In the genomic region with DNA sequence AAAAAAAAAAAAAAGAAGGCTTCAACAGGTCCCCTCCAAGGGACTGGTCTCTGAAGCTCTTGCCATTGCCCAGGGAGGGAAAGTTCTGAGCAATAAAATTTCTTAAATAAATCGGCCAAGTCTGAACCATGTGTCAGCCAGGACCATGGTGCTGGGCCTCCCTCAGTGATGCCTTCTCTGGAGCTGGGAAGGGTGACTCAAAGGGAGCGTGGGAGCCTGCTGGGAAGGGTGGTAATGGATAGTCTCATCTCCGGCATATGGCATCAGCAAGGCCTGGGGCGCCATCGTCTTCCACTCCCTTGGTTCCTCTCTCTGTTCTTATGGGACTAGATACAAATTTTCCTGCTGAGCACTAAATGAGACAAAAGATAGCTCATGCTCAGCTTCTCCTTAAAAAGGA, we compare ENCODE assay signal across 12 cellular contexts. TPM values are rescaled to one million over a fixed set of nuclear protein-coding genes. Genes with fewer than 3 reads are reported as not detected.
DNase-seq lines count a peak whose midpoint lies in the region; ATAC-seq and TF ChIP-seq lines count a peak whose summit lies in the region.
"Had no signal": no experiment of that assay in that cellular context is flagged by ENCODE, and none has a peak within 500 bp of the region (broad histone marks: within the 10 kb centered on the region; RNA-seq: fewer than 3 reads in every experiment).

No MANE protein-coding gene starts in this region.

- no peaks in the 10 kb centered on the region for H3K9me2 ChIP-seq in Loucy (replicated peaks; ENCODE audit: low read depth, low read length)

- H2AFZ ChIP-seq in Loucy (ENCODE audit: low read length) (no peak overlapping the region), smooth muscle cell (ENCODE audit: low read depth) (no peak overlapping the region)

- intact Hi-C loops in activated naive CD4-positive, alpha-beta T cell treated with anti-CD3 and anti-CD28 coated beads for 36 hours (cut with micrococcal nuclease), result loop anchor here (10.0 kb wide), 1 partner anchor 218 kb away; no protein-coding TSS in a partner anchor

- H3K79me2 ChIP-seq in Loucy (ENCODE audit: insufficient read depth, low read length) (peaks cover 44% of the 10 kb centered on the region), smooth muscle cell (ENCODE audit: low read depth) (peaks cover 35% of the 10 kb centered on the region)

- H3K27ac ChIP-seq in smooth muscle cell (ENCODE audit: low read depth), result peak overlapping the region; percentile 23
- H3K27ac ChIP-seq: neutrophil, SK-N-MC had no signal

- H3K4me1 Mint-ChIP-seq in activated naive CD4-positive, alpha-beta T cell treated with anti-CD3 and anti-CD28 coated beads for 36 hours (ENCODE audit: low read depth), result peaks cover 31% of the 10 kb centered on the region

- peaks cover 14% of the 10 kb centered on the region for H4K20me1 ChIP-seq in Loucy (ENCODE audit: insufficient read depth, low read length, poor library complexity, severe bottlenecking)
- H4K20me1 ChIP-seq in smooth muscle cell (ENCODE audit: low read depth), result peaks cover 50% of the 10 kb centered on the region

- H3K36me3 Mint-ChIP-seq in activated naive CD4-positive, alpha-beta T cell treated with anti-CD3 and anti-CD28 coated beads for 36 hours (ENCODE audit: low read depth), result peaks cover 7% of the 10 kb centered on the region

- WGBS in smooth muscle cell (ENCODE audit: low lambda C conversion rate), result 80% methylated on average over 5 of the region's 5 CpGs

- H3K4me3 Mint-ChIP-seq in activated naive CD4-positive, alpha-beta T cell treated with anti-CD3 and anti-CD28 coated beads for 36 hours, result peak overlapping the region; percentile 12

- ATAC-seq in GM21390 (IDR thresholded peaks at IDR 0.05; ENCODE audit: unreplicated experiment) (no peak), GM18519 (IDR thresholded peaks at IDR 0.05; ENCODE audit: low FRiP score, unreplicated experiment) (no peak)

- H3K27me3 ChIP-seq in Loucy (ENCODE audit: insufficient read depth, low read length, poor library complexity, severe bottlenecking) (no peaks in the 10 kb centered on the region), smooth muscle cell (ENCODE audit: low read depth) (no peaks in the 10 kb centered on the region)
- H3K27me3 ChIP-seq: neutrophil had no signal

- H3K36me3 ChIP-seq in Loucy (ENCODE audit: insufficient read depth, low read length), result peaks cover 10% of the 10 kb centered on the region; the same call in 1 of the 2 replicates
- H3K36me3 ChIP-seq in smooth muscle cell (ENCODE audit: low read depth), result no peaks in the 10 kb centered on the region

- H3K27me3 Mint-ChIP-seq in activated naive CD4-positive, alpha-beta T cell treated with anti-CD3 and anti-CD28 coated beads for 36 hours (ENCODE audit: low read depth), result no peaks in the 10 kb centered on the region

- DNase-seq in activated naive CD4-positive, alpha-beta T cell treated with anti-CD3 and anti-CD28 coated beads for 36 hours, result no peak
- DNase-seq in activated naive CD4-positive, alpha-beta T cell (lab: John Stamatoyannopoulos, UW), result no peak
- DNase-seq in epidermal melanocyte (ENCODE audit: insufficient read length, low spot score), result peak; percentile 12
- no peak for DNase-seq in smooth muscle cell (lab: John Stamatoyannopoulos, UW; ENCODE audit: unreplicated experiment)
- no peak for DNase-seq in SHP77 (lab: John Stamatoyannopoulos, UW)
- DNase-seq: activated CD4-positive, alpha-beta T cell treated with anti-CD3 and anti-CD28 coated beads for 48 hours; NCI-H2081 treated with DMSO at 0.1 percent for 48 hours had no signal

- peaks cover 21% of the 10 kb centered on the region for H3K4me1 ChIP-seq in Loucy (ENCODE audit: insufficient read depth, low read length, poor library complexity, severe bottlenecking)
- no peaks in the 10 kb centered on the region for H3K4me1 ChIP-seq in smooth muscle cell (ENCODE audit: low read depth)

- TF ChIP-seq CTCF in Loucy (conservative IDR thresholded peaks at IDR 0.05; ENCODE audit: low read length), result no peak
- TF ChIP-seq CTCF in smooth muscle cell (IDR thresholded peaks at IDR 0.05; ENCODE audit: borderline replicate concordance, insufficient read depth, poor library complexity, severe bottlenecking), result no peak

- H3K9me3 Mint-ChIP-seq in activated naive CD4-positive, alpha-beta T cell treated with anti-CD3 and anti-CD28 coated beads for 36 hours, result no peaks in the 10 kb centered on the region

- peak overlapping the region; percentile 94 for H3K4me3 ChIP-seq in Loucy (ENCODE audit: low read length, poor library complexity, severe bottlenecking)
- no peak overlapping the region for H3K4me3 ChIP-seq in smooth muscle cell
- H3K4me3 ChIP-seq: SK-N-MC had no signal

- no peak overlapping the region for H3K27ac Mint-ChIP-seq in activated naive CD4-positive, alpha-beta T cell treated with anti-CD3 and anti-CD28 coated beads for 36 hours

- no peaks in the 10 kb centered on the region for H3K9me3 ChIP-seq in Loucy (ENCODE audit: insufficient read depth, low read depth, low read length)
- H3K9me3 ChIP-seq in smooth muscle cell (replicated peaks; ENCODE audit: low read depth), result no peaks in the 10 kb centered on the region
- H3K9me3 ChIP-seq: neutrophil had no signal

- CTCF ChIA-PET in activated naive CD4-positive, alpha-beta T cell treated with anti-CD3 and anti-CD28 coated beads for 36 hours (lab: Charles Lee), result interaction anchor here (0.7 to 1.7 kb wide), 7 partner anchors 14 to 190 kb away, joined by 3 to 6 read pairs (median 3); a partner anchor contains a TSS

- H3K9ac ChIP-seq in Loucy (ENCODE audit: low read depth, low read length, poor library complexity, severe bottlenecking), result peak overlapping the region; percentile 89
- H3K9ac ChIP-seq in smooth muscle cell (ENCODE audit: low read depth), result no peak overlapping the region

- H3K4me2 ChIP-seq in Loucy (ENCODE audit: low read depth, low read length, poor library complexity, severe bottlenecking) (peak overlapping the region; percentile 90), smooth muscle cell (peak overlapping the region; percentile 98)

- H3F3A ChIP-seq in Loucy (ENCODE audit: low read depth), result no peaks in the 10 kb centered on the region
- no peaks in the 10 kb centered on the region for H3F3A ChIP-seq in smooth muscle cell (ENCODE audit: low read depth)

RNA-seq across cellular contexts. Expression of a gene that starts 2.3 kb away (rescaled TPM):
- total RNA-seq in activated naive CD4-positive, alpha-beta T cell treated with anti-CD3 and anti-CD28 coated beads for 36 hours, result 10 to 100 TPM; 43.4 to 47.8 TPM
- 232 and 253 TPM in 2 replicates for total RNA-seq in smooth muscle cell
- 340 and 394 TPM in 2 replicates for polyA plus RNA-seq in smooth muscle cell

RNA-seq across cellular contexts. Expression of a gene that starts 3.6 kb away (rescaled TPM):
- total RNA-seq in activated naive CD4-positive, alpha-beta T cell treated with anti-CD3 and anti-CD28 coated beads for 36 hours, result 1 to 10 TPM; 4.1 to 5.2 TPM
- total RNA-seq in smooth muscle cell, result 5.1 and 6.3 TPM in 2 replicates
- 0.66 and 1.1 TPM in 2 replicates for polyA plus RNA-seq in smooth muscle cell

RNA-seq across cellular contexts. Expression of a gene that starts 15.9 kb away (rescaled TPM):
- 10 to 100 TPM; 21.3 to 23.1 TPM for total RNA-seq in activated naive CD4-positive, alpha-beta T cell treated with anti-CD3 and anti-CD28 coated beads for 36 hours
- total RNA-seq in smooth muscle cell, result 32.1 and 40.5 TPM in 2 replicates
- polyA plus RNA-seq in smooth muscle cell, result 82.6 and 87.9 TPM in 2 replicates

RNA-seq across cellular contexts. Expression of a gene that starts 18.1 kb away (rescaled TPM):
- total RNA-seq in activated naive CD4-positive, alpha-beta T cell treated with anti-CD3 and anti-CD28 coated beads for 36 hours, result 10 to 100 TPM; 16.7 to 17.4 TPM
- 5.7 and 8.1 TPM in 2 replicates for total RNA-seq in smooth muscle cell
- polyA plus RNA-seq in smooth muscle cell, result 5.4 and 7.3 TPM in 2 replicates

RNA-seq across cellular contexts. Expression of a gene that starts 18.3 kb away (rescaled TPM):
- total RNA-seq in activated naive CD4-positive, alpha-beta T cell treated with anti-CD3 and anti-CD28 coated beads for 36 hours, result 10 to 100 TPM in 1 of 2 experiments, 1 to 10 TPM in 1; 9.5 to 10.1 TPM
- total RNA-seq in smooth muscle cell, result 7.3 and 9.0 TPM in 2 replicates
- polyA plus RNA-seq in smooth muscle cell, result 20.1 and 21.0 TPM in 2 replicates
